ENCODE assay signal across 22 cellular contexts in the genomic region with DNA sequence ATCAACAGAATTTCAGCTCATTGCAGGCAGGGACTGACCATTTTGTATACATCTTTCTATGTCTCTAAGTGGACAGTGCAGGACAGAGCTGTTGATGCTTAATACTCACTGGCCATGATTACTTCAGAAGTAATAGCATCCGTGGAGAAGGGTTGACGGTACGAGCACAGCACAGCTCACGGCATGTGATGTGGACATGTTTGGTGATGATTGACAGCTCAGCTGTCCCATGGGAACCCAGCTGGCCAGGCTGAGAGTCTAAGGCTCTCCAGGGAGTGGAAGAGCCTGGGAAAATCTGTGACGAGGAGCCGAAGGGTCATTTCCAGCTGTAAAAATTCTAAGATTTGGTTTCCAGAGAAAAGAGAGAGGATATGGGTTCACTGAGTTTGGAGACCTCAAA.
DNase-seq lines count a peak whose midpoint lies in the region; ATAC-seq, FAIRE-seq and TF ChIP-seq lines count a peak whose summit lies in the region.
"Had no signal": no experiment of that assay in that cellular context is flagged by ENCODE, and none has a peak within 500 bp of the region (broad histone marks: within the 10 kb centered on the region; RNA-seq: fewer than 3 reads in every experiment).

No MANE protein-coding gene starts in this region.

- DNase-seq in HEK293T (ENCODE audit: extremely low spot score) (no peak), K562 (ENCODE audit: extremely low read depth in 1 of 4, low spot score in 3 of 4) (no peak), fibroblast of peridontal ligament (ENCODE audit: extremely low read depth) (peak; percentile 27), osteocyte (ENCODE audit: extremely low spot score, unreplicated experiment) (peak; percentile 86), nucleus accumbens (lab: John Stamatoyannopoulos, UW) (no peak), kidney glomerular epithelial cell (lab: John Stamatoyannopoulos, UW) (no peak)
- DNase-seq: GDM1, Kasumi-1, NCI-H1694, NCI-H2081 treated with DMSO at 0.1 percent for 48 hours, NCI-H2171 treated with DMSO at 0.1 percent for 48 hours, NCI-H524 treated with DMSO at 0.1 percent for 48 hours, NCI-H82, OCI-M1 had no signal

- no peak overlapping the region for H3K4me3 ChIP-seq in K562
- H3K4me3 ChIP-seq: A549 had no signal

- H3K9me1 ChIP-seq in K562 (ENCODE audit: control insufficient read depth, insufficient read depth, low read length), result no peaks in the 10 kb centered on the region

- H3K4me1 Mint-ChIP-seq in osteocyte (ENCODE audit: unreplicated experiment), result peaks cover 43% of the 10 kb centered on the region
- H3K4me1 Mint-ChIP-seq: B cell, CD14-positive monocyte had no signal

- H3K27me3 ChIP-seq in K562 (ENCODE audit: control insufficient read depth in 2 of 2, insufficient read depth in 2 of 2, low read length in 2 of 2), result peaks cover 0 to 23% of the 10 kb centered on the region in 2 experiments; a peak in 3 of 5 replicates

- intact Hi-C loops in K562 (cut with micrococcal nuclease), result no loop called here

- no peaks in the 10 kb centered on the region for H3K27me3 Mint-ChIP-seq in osteocyte (ENCODE audit: unreplicated experiment)
- H3K27me3 Mint-ChIP-seq: B cell had no signal

- 0% methylated on average over 6 of the region's 6 CpGs for WGBS in K562 (ENCODE audit: insufficient coverage, low coverage, missing lambda C conversion rate)

- H3K9ac ChIP-seq in K562 (ENCODE audit: insufficient read depth in 1 of 2, low read depth in 2 of 2, low read length in 2 of 2), result no peak overlapping the region

- no peak overlapping the region for H3K4me3 Mint-ChIP-seq in osteocyte (ENCODE audit: unreplicated experiment)
- H3K4me3 Mint-ChIP-seq: B cell, CD14-positive monocyte had no signal

- H3K4me2 ChIP-seq in K562 (ENCODE audit: insufficient read depth, low read length), result no peak overlapping the region
- H3K4me2 ChIP-seq: A549 had no signal

- no TSS peak for BruUV-seq in K562 (replicated peaks; lab: Mats Ljungman, UMichigan)

- no peak for ATAC-seq in K562
- ATAC-seq in GM19324 (IDR thresholded peaks at IDR 0.05; ENCODE audit: low FRiP score, unreplicated experiment), result no peak
- ATAC-seq: A549, HCT116 had no signal

- TF ChIP-seq EP300 in K562 (IDR thresholded peaks at IDR 0.05; ENCODE audit: low read length), result no peak

- FAIRE-seq in K562 (lab: Jason Lieb, UNC), result no peak
- FAIRE-seq: A549, GM18507, H1, RCC 7860 had no signal

- TF ChIP-seq RAD21 in K562 (CRISPR knock-in tag; conservative IDR thresholded peaks at IDR 0.05 in 1 of 2, IDR thresholded peaks at IDR 0.05 in 1 of 2), result no peak

- H3K36me3 Mint-ChIP-seq in osteocyte (ENCODE audit: unreplicated experiment), result peaks cover 2% of the 10 kb centered on the region
- H3K36me3 Mint-ChIP-seq: CD14-positive monocyte had no signal

- in situ Hi-C loops in K562 (cut with MboI), result no loop called here

- TF ChIP-seq CTCF in K562 (IDR thresholded peaks at IDR 0.05 in 2 of 3, conservative IDR thresholded peaks at IDR 0.05 in 1 of 3; ENCODE audit: insufficient read depth in 2 of 3, low read depth in 1 of 3, low read length in 3 of 3) (no peak), osteocyte (IDR thresholded peaks at IDR 0.05) (no peak)

- TF ChIP-seq POLR2A in K562 (conservative IDR thresholded peaks at IDR 0.05), result no peak

- no peak overlapping the region for H2AFZ ChIP-seq in K562 (ENCODE audit: low read depth, low read length)

- no peak overlapping the region for H3K27ac ChIP-seq in K562 (ENCODE audit: extremely low read depth, low read depth, low read length)
- H3K27ac ChIP-seq: A549 had no signal

- H3K79me2 ChIP-seq in K562 (ENCODE audit: control insufficient read depth, insufficient read depth, low read length), result no peaks in the 10 kb centered on the region

- H4K20me1 ChIP-seq in K562 (replicated peaks; ENCODE audit: control insufficient read depth, insufficient read depth, low read length), result no peaks in the 10 kb centered on the region; the same call in 1 of the 2 replicates

- H3K27ac Mint-ChIP-seq in osteocyte (ENCODE audit: unreplicated experiment), result peak overlapping the region; percentile 89
- H3K27ac Mint-ChIP-seq: B cell, CD14-positive monocyte had no signal

- no peaks in the 10 kb centered on the region for H3K4me1 ChIP-seq in K562 (replicated peaks in 1 of 2; ENCODE audit: control insufficient read depth in 2 of 2, insufficient read depth in 2 of 2, low read length in 2 of 2)
- H3K4me1 ChIP-seq: A549 had no signal

- CTCF ChIA-PET in HEK293T (lab: Yijun Ruan, JAX) (interaction anchor here (0.9 kb wide), 1 partner anchor 9 kb away, joined by 4 read pairs; no protein-coding TSS in a partner anchor), K562 (lab: Yijun Ruan, JAX; ENCODE audit: low intra/inter-chr PET ratio) (no interaction called here)

- no peaks in the 10 kb centered on the region for H3K9me3 ChIP-seq in K562 (replicated peaks; ENCODE audit: control insufficient read depth, insufficient read depth, low read depth, low read length)
- H3K9me3 ChIP-seq: A549 had no signal

- POLR2A ChIA-PET in HEK293T (lab: Yijun Ruan, JAX) (no interaction called here), K562 (lab: Yijun Ruan, JAX) (interaction anchor here (0.8 kb wide), 1 partner anchor 21 kb away, joined by 3 read pairs; no protein-coding TSS in a partner anchor)

- H3K9me3 Mint-ChIP-seq in osteocyte (ENCODE audit: unreplicated experiment), result no peaks in the 10 kb centered on the region

- H3K36me3 ChIP-seq in K562 (ENCODE audit: control insufficient read depth, insufficient read depth, low read length), result no peaks in the 10 kb centered on the region

TF ChIP-seq in HEK293T, 16 proteins besides CTCF, POLR2A, EP300 and RAD21:
- TF ChIP-seq SUZ12 (IDR thresholded peaks at IDR 0.05) (no peak), FOXA1 (IDR thresholded peaks at IDR 0.05) (no peak), FOXM1 (IDR thresholded peaks at IDR 0.05; ENCODE audit: borderline replicate concordance) (no peak), BHLHE40 (IDR thresholded peaks at IDR 0.05; ENCODE audit: borderline replicate concordance) (no peak), CTBP1 (IDR thresholded peaks at IDR 0.05; ENCODE audit: borderline replicate concordance) (no peak)
- TF ChIP-seq, protein P1, sequence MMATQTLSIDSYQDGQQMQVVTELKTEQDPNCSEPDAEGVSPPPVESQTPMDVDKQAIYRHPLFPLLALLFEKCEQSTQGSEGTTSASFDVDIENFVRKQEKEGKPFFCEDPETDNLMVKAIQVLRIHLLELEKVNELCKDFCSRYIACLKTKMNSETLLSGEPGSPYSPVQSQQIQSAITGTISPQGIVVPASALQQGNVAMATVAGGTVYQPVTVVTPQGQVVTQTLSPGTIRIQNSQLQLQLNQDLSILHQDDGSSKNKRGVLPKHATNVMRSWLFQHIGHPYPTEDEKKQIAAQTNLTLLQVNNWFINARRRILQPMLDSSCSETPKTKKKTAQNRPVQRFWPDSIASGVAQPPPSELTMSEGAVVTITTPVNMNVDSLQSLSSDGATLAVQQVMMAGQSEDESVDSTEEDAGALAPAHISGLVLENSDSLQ (IDR thresholded peaks at IDR 0.05), result peak; percentile 73
TF ChIP-seq in HEK293T: peak in this region for 1.

TF ChIP-seq in K562, 482 proteins besides CTCF, POLR2A, EP300 and RAD21:
- no peak for TF ChIP-seq ZNF699 (CRISPR knock-in tag; IDR thresholded peaks at IDR 0.05; ENCODE audit: insufficient replicate concordance)
- TF ChIP-seq, protein P1 (IDR thresholded peaks at IDR 0.05), result peak; percentile 66

Comparison
In these comparisons a context has a peak if more than half of its experiments do, and no peak if none do; other contexts are left out.
1. DNase-seq: peak in fibroblast of peridontal ligament (single experiment) and osteocyte (single experiment); none in HEK293T (single experiment), K562 (0 of 4), nucleus accumbens (0 of 56) and kidney glomerular epithelial cell (single experiment).